Comparison of ENCODE assay signal across 9 cellular contexts in the genomic region with DNA sequence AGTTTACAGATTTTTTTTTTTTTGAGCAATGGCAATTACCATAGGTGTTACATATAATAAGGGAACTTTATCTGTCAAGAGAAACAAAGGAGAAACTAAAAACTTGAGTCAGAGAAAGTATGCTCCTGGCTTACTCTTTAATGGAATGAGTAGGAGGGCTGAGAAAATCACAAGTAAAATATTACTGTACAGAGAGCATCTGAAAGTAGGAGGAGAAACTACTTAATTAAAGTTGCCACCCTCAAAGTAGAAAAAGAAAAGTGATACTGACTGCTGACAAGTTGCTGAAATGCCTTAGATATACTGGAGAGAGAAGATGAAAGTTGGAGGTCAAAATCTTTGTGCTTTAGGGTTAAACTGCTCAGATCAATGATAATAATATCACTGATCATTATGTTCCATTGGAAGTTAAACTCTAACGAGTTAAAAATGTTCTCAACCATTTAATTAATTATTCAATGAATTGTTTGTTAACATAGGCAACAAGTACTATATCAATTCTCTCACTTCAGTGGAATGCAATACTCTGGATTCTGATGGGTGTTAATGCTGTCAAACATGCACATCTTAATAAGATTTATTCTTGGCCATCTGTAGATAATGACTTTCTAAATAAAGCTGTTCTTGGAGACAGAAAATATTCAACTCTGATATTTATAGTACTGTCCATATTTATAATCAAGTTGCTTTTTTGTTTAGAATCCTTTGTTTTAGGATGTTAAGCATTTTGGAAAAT.
DNase-seq lines count a peak whose midpoint lies in the region; ATAC-seq and TF ChIP-seq lines count a peak whose summit lies in the region.
"Had no signal": no experiment of that assay in that cellular context is flagged by ENCODE, and none has a peak within 500 bp of the region (broad histone marks: within the 10 kb centered on the region; RNA-seq: fewer than 3 reads in every experiment).

No MANE protein-coding gene starts in this region.

- H3K9me3 Mint-ChIP-seq in activated CD8-positive, alpha-beta T cell treated with anti-CD3 and anti-CD28 coated beads for 36 hours = no peaks in the 10 kb centered on the region
- H3K9me3 Mint-ChIP-seq in activated CD8-positive, alpha-beta T cell treated with anti-CD3 and anti-CD28 coated beads, Interleukin-2, amount 10 ng/mL, durations not matched to agents 7 days and 5 days (ENCODE audit: insufficient read depth) = no peaks in the 10 kb centered on the region
- no peaks in the 10 kb centered on the region for H3K9me3 Mint-ChIP-seq in stimulated activated memory B cell treated with anti-CD40 and anti-IgM and Interleukin-4, amounts not matched to agents 10 μg/mL and 1 μg/mL and 100 μg/mL, for 72 hours
- H3K9me3 Mint-ChIP-seq in glutamatergic neuron (ENCODE audit: unreplicated experiment) = no peaks in the 10 kb centered on the region

- no peak for DNase-seq in activated CD8-positive, alpha-beta T cell treated with anti-CD3 and anti-CD28 coated beads for 36 hours
- no peak for DNase-seq in activated CD8-positive, alpha-beta T cell treated with anti-CD3 and anti-CD28 coated beads, Interleukin-2, amount 10 ng/mL, durations not matched to agents 7 days and 5 days
- DNase-seq in NCI-H2227 (lab: John Stamatoyannopoulos, UW; ENCODE audit: unreplicated experiment) = no peak
- DNase-seq in caudate nucleus (lab: John Stamatoyannopoulos, UW) = no peak
- no peak for DNase-seq in glutamatergic neuron

- H3K27ac ChIP-seq in caudate nucleus (ENCODE audit: low read depth, low read length) = no peak overlapping the region

- H3K4me3 Mint-ChIP-seq in activated CD8-positive, alpha-beta T cell treated with anti-CD3 and anti-CD28 coated beads for 36 hours = peak overlapping the region; percentile 16
- H3K4me3 Mint-ChIP-seq in activated CD8-positive, alpha-beta T cell treated with anti-CD3 and anti-CD28 coated beads, Interleukin-2, amount 10 ng/mL, durations not matched to agents 7 days and 5 days = no peak overlapping the region
- H3K4me3 Mint-ChIP-seq in stimulated activated memory B cell treated with anti-CD40 and anti-IgM and Interleukin-4, amounts not matched to agents 10 μg/mL and 1 μg/mL and 100 μg/mL, for 72 hours = peak overlapping the region; percentile 4
- no peak overlapping the region for H3K4me3 Mint-ChIP-seq in glutamatergic neuron (ENCODE audit: unreplicated experiment)

- ATAC-seq in activated CD8-positive, alpha-beta T cell treated with anti-CD3 and anti-CD28 coated beads for 36 hours = peak; percentile 84
- ATAC-seq in activated CD8-positive, alpha-beta T cell treated with anti-CD3 and anti-CD28 coated beads, Interleukin-2, amount 10 ng/mL, durations not matched to agents 7 days and 5 days = no peak
- ATAC-seq in GM21825 (IDR thresholded peaks at IDR 0.05; ENCODE audit: unreplicated experiment) (peak; percentile 68), HG03442 (IDR thresholded peaks at IDR 0.05; ENCODE audit: unreplicated experiment) (peak; percentile 75)
- peak; percentile 76 for ATAC-seq in stimulated activated memory B cell treated with anti-CD40 and anti-IgM and Interleukin-4, amounts not matched to agents 10 μg/mL and 1 μg/mL and 100 μg/mL, for 72 hours
- ATAC-seq: Panc1 had no signal

- H3K36me3 Mint-ChIP-seq in activated CD8-positive, alpha-beta T cell treated with anti-CD3 and anti-CD28 coated beads for 36 hours (ENCODE audit: low read depth) = no peaks in the 10 kb centered on the region
- no peaks in the 10 kb centered on the region for H3K36me3 Mint-ChIP-seq in activated CD8-positive, alpha-beta T cell treated with anti-CD3 and anti-CD28 coated beads, Interleukin-2, amount 10 ng/mL, durations not matched to agents 7 days and 5 days (ENCODE audit: low read depth)
- no peaks in the 10 kb centered on the region for H3K36me3 Mint-ChIP-seq in stimulated activated memory B cell treated with anti-CD40 and anti-IgM and Interleukin-4, amounts not matched to agents 10 μg/mL and 1 μg/mL and 100 μg/mL, for 72 hours
- no peaks in the 10 kb centered on the region for H3K36me3 Mint-ChIP-seq in glutamatergic neuron (ENCODE audit: unreplicated experiment)

- CTCF ChIA-PET in activated CD8-positive, alpha-beta T cell treated with anti-CD3 and anti-CD28 coated beads for 36 hours (lab: Charles Lee) = no interaction called here
- CTCF ChIA-PET in activated CD8-positive, alpha-beta T cell treated with anti-CD3 and anti-CD28 coated beads, Interleukin-2, amount 10 ng/mL, durations not matched to agents 7 days and 5 days (lab: Charles Lee) = no interaction called here

- H3K27me3 Mint-ChIP-seq in activated CD8-positive, alpha-beta T cell treated with anti-CD3 and anti-CD28 coated beads for 36 hours = no peaks in the 10 kb centered on the region
- H3K27me3 Mint-ChIP-seq in activated CD8-positive, alpha-beta T cell treated with anti-CD3 and anti-CD28 coated beads, Interleukin-2, amount 10 ng/mL, durations not matched to agents 7 days and 5 days (ENCODE audit: low read depth) = no peaks in the 10 kb centered on the region
- H3K27me3 Mint-ChIP-seq in stimulated activated memory B cell treated with anti-CD40 and anti-IgM and Interleukin-4, amounts not matched to agents 10 μg/mL and 1 μg/mL and 100 μg/mL, for 72 hours = no peaks in the 10 kb centered on the region
- H3K27me3 Mint-ChIP-seq in glutamatergic neuron (ENCODE audit: unreplicated experiment) = peaks cover 2% of the 10 kb centered on the region

- peaks cover 54% of the 10 kb centered on the region for H3K4me1 Mint-ChIP-seq in activated CD8-positive, alpha-beta T cell treated with anti-CD3 and anti-CD28 coated beads for 36 hours (ENCODE audit: low read depth)
- H3K4me1 Mint-ChIP-seq in activated CD8-positive, alpha-beta T cell treated with anti-CD3 and anti-CD28 coated beads, Interleukin-2, amount 10 ng/mL, durations not matched to agents 7 days and 5 days (ENCODE audit: low read depth) = peaks cover 35% of the 10 kb centered on the region
- H3K4me1 Mint-ChIP-seq in stimulated activated memory B cell treated with anti-CD40 and anti-IgM and Interleukin-4, amounts not matched to agents 10 μg/mL and 1 μg/mL and 100 μg/mL, for 72 hours = peaks cover 34% of the 10 kb centered on the region
- no peaks in the 10 kb centered on the region for H3K4me1 Mint-ChIP-seq in glutamatergic neuron (ENCODE audit: low read depth, unreplicated experiment)

- no peak for TF ChIP-seq CTCF in activated CD8-positive, alpha-beta T cell treated with anti-CD3 and anti-CD28 coated beads for 36 hours (IDR thresholded peaks at IDR 0.05)
- TF ChIP-seq CTCF in glutamatergic neuron (IDR thresholded peaks at IDR 0.05; ENCODE audit: partially characterized antibody, unreplicated experiment) = no peak

- intact Hi-C loops in activated CD8-positive, alpha-beta T cell treated with anti-CD3 and anti-CD28 coated beads for 36 hours (cut with micrococcal nuclease) = loop anchor here (5.0 kb wide), 2 partner anchors 40 to 85 kb away; no protein-coding TSS in a partner anchor

- H3K27ac Mint-ChIP-seq in activated CD8-positive, alpha-beta T cell treated with anti-CD3 and anti-CD28 coated beads for 36 hours = peak overlapping the region; percentile 17
- H3K27ac Mint-ChIP-seq in activated CD8-positive, alpha-beta T cell treated with anti-CD3 and anti-CD28 coated beads, Interleukin-2, amount 10 ng/mL, durations not matched to agents 7 days and 5 days = no peak overlapping the region
- no peak overlapping the region for H3K27ac Mint-ChIP-seq in stimulated activated memory B cell treated with anti-CD40 and anti-IgM and Interleukin-4, amounts not matched to agents 10 μg/mL and 1 μg/mL and 100 μg/mL, for 72 hours
- no peak overlapping the region for H3K27ac Mint-ChIP-seq in glutamatergic neuron (ENCODE audit: unreplicated experiment)

- POLR2A ChIA-PET in activated CD8-positive, alpha-beta T cell treated with anti-CD3 and anti-CD28 coated beads for 36 hours (lab: Charles Lee) = no interaction called here
- POLR2A ChIA-PET in activated CD8-positive, alpha-beta T cell treated with anti-CD3 and anti-CD28 coated beads, Interleukin-2, amount 10 ng/mL, durations not matched to agents 7 days and 5 days (lab: Charles Lee) = no interaction called here

Comparison
In these comparisons a context has a peak if more than half of its experiments do, and no peak if none do; other contexts are left out.
1. H3K4me3 Mint-ChIP-seq: peak in activated CD8-positive, alpha-beta T cell treated with anti-CD3 and anti-CD28 coated beads for 36 hours (single experiment) and stimulated activated memory B cell treated with anti-CD40 and anti-IgM and Interleukin-4, amounts not matched to agents 10 μg/mL and 1 μg/mL and 100 μg/mL, for 72 hours (single experiment); none in activated CD8-positive, alpha-beta T cell treated with anti-CD3 and anti-CD28 coated beads, Interleukin-2, amount 10 ng/mL, durations not matched to agents 7 days and 5 days (single experiment) and glutamatergic neuron (single experiment).